ENCODE assay signal across 20 cellular contexts in genomic region chr3:55362206-55362960, GRCh38.
DNase-seq lines count a peak whose midpoint lies in the region; ATAC-seq and TF ChIP-seq lines count a peak whose summit lies in the region.
"Had no signal": no experiment of that assay in that cellular context is flagged by ENCODE, and none has a peak within 500 bp of the region (broad histone marks: within the 10 kb centered on the region; RNA-seq: fewer than 3 reads in every experiment).

No MANE protein-coding gene starts in this region.

- DNase-seq in EL (peak; percentile 65), Panc1 (ENCODE audit: low read depth, low spot score) (peak; percentile 22), epithelial cell of esophagus (ENCODE audit: low read depth) (peak; percentile 32), non-pigmented ciliary epithelial cell (ENCODE audit: low read depth) (peak; percentile 47), NCI-H1092 (lab: John Stamatoyannopoulos, UW) (no peak), NCI-H345 treated with DMSO at 0.1 percent for 48 hours (lab: John Stamatoyannopoulos, UW; ENCODE audit: unreplicated experiment) (no peak), NOMO-1 treated with dmso at 0.1 percent for 144 hours (lab: John Stamatoyannopoulos, UW; ENCODE audit: unreplicated experiment) (no peak)
- DNase-seq: activated CD4-positive, alpha-beta T cell treated with anti-CD3 and anti-CD28 coated beads, Interleukin-2, amount 50 U/mL, for 48 hours; activated naive CD4-positive, alpha-beta T cell treated with anti-CD3 and anti-CD28 coated beads, Interleukin-2, amount 50 U/mL, for 16 hours; activated T-cell treated with anti-CD3 and anti-CD28 coated beads, Interleukin-2, amount 50 U/mL, for 1 hour; AML-193; dorsolateral prefrontal cortex; heart right ventricle; NCI-H1048; NCI-H2081 treated with DMSO at 0.1 percent for 48 hours; NCI-H69; right lobe of liver; stimulated activated CD4-positive, alpha-beta T cell treated with anti-CD3 and anti-CD28 coated beads, Interleukin-1b, Interleukin-23, amount 100 ng/mL, for 48 hours; stomach had no signal

- H3K27ac ChIP-seq in Panc1 (ENCODE audit: low read length): no peak overlapping the region
- H3K27ac ChIP-seq: dorsolateral prefrontal cortex, heart right ventricle, right lobe of liver, stomach had no signal

- no peaks in the 10 kb centered on the region for H3K4me1 ChIP-seq in Panc1 (ENCODE audit: control insufficient read depth, insufficient read depth, low read length)
- H3K4me1 ChIP-seq: heart right ventricle, right lobe of liver, stomach had no signal

- POLR2A ChIA-PET in Panc1 (lab: Charles Lee): no interaction called here

- BruUV-seq in Panc1 (replicated peaks; lab: Mats Ljungman, UMichigan): no TSS peak

- H3K4me3 ChIP-seq in Panc1 (ENCODE audit: low read depth in 2 of 2, low read length in 2 of 2) (no peak overlapping the region), epithelial cell of esophagus (ENCODE audit: low read length) (no peak overlapping the region)
- H3K4me3 ChIP-seq: dorsolateral prefrontal cortex, heart right ventricle, right lobe of liver, stomach had no signal

- ATAC-seq in Panc1 (no peak), HG03469 (IDR thresholded peaks at IDR 0.05; ENCODE audit: unreplicated experiment) (no peak)
- ATAC-seq: heart right ventricle, right lobe of liver had no signal

- in situ Hi-C loops in Panc1 (cut with HindIII; ENCODE audit: low pct_unique_long_range_greater_than_20kb, low sequenced_read_pairs): no loop called here

- CTCF ChIA-PET in Panc1 (lab: Charles Lee): no interaction called here

- no peak for TF ChIP-seq CTCF in Panc1 (IDR thresholded peaks at IDR 0.05)
- no peak for TF ChIP-seq CTCF in epithelial cell of esophagus (IDR thresholded peaks at IDR 0.05; ENCODE audit: insufficient read depth, low read depth, low read length, missing control alignments)

- no peaks in the 10 kb centered on the region for H3K27me3 ChIP-seq in Panc1 (ENCODE audit: control insufficient read depth, insufficient read depth, low read length)
- H3K27me3 ChIP-seq: right lobe of liver, stomach had no signal

- H3K36me3 ChIP-seq in Panc1 (ENCODE audit: control insufficient read depth, insufficient read depth, low read length): no peaks in the 10 kb centered on the region
- H3K36me3 ChIP-seq: heart right ventricle, right lobe of liver, stomach had no signal

- intact Hi-C loops in Panc1 (cut with micrococcal nuclease; ENCODE audit: unreplicated experiment): no loop called here

- H3K9me3 ChIP-seq in Panc1 (ENCODE audit: control insufficient read depth, insufficient read depth, low read depth, low read length): no peaks in the 10 kb centered on the region
- H3K9me3 ChIP-seq: heart right ventricle, right lobe of liver, stomach had no signal

Comparison
In these comparisons a context has a peak if more than half of its experiments do, and no peak if none do; other contexts are left out.
1. DNase-seq: peak in EL (single experiment), Panc1 (single experiment), epithelial cell of esophagus (single experiment) and non-pigmented ciliary epithelial cell (single experiment); none in NCI-H1092 (single experiment), NCI-H345 treated with DMSO at 0.1 percent for 48 hours (single experiment) and NOMO-1 treated with dmso at 0.1 percent for 144 hours (single experiment).